15 cellular contexts compared by ENCODE assay signal in genomic region chr5:92962752-92963151, GRCh38.
DNase-seq lines count a peak whose midpoint lies in the region; ATAC-seq and TF ChIP-seq lines count a peak whose summit lies in the region.
"Had no signal": no experiment of that assay in that cellular context is flagged by ENCODE, and none has a peak within 500 bp of the region (broad histone marks: within the 10 kb centered on the region; RNA-seq: fewer than 3 reads in every experiment).

No MANE protein-coding gene starts in this region.

- H3K27ac Mint-ChIP-seq in WTC11 = no peak overlapping the region

- H3K4me3 Mint-ChIP-seq in WTC11 = no peak overlapping the region

- no peak for TF ChIP-seq CTCF in WTC11 (IDR thresholded peaks at IDR 0.05)

- no peaks in the 10 kb centered on the region for H3K36me3 Mint-ChIP-seq in WTC11

- CTCF ChIA-PET in WTC11 (lab: Charles Lee) = no interaction called here

- H3K9me3 Mint-ChIP-seq in WTC11 = no peaks in the 10 kb centered on the region

- no peaks in the 10 kb centered on the region for H3K27me3 Mint-ChIP-seq in WTC11 (ENCODE audit: low read depth)

- ATAC-seq in HG03045 (IDR thresholded peaks at IDR 0.05; ENCODE audit: unreplicated experiment) = no peak
- no peak for ATAC-seq in WTC11
- ATAC-seq: pancreas had no signal

- peaks cover 2% of the 10 kb centered on the region; the same call in 1 of the 2 replicates for H3K4me1 Mint-ChIP-seq in WTC11

- POLR2A ChIA-PET in WTC11 (lab: Charles Lee) = no interaction called here

- DNase-seq in DMS79 (lab: John Stamatoyannopoulos, UW) (peak; percentile 79), NCI-H146 treated with DMSO at 0.1 percent for 48 hours (lab: John Stamatoyannopoulos, UW; ENCODE audit: unreplicated experiment) (peak; percentile 11), NCI-H748 treated with DMSO at 0.1 percent for 48 hours (lab: John Stamatoyannopoulos, UW) (peak; percentile 93), myocyte (ENCODE audit: low read depth) (peak; percentile 17), NOMO-1 (lab: John Stamatoyannopoulos, UW; ENCODE audit: unreplicated experiment in 2 of 2) (no peak), WTC11 (ENCODE audit: low spot score) (no peak)
- DNase-seq: activated CD4-positive, alpha-beta T cell treated with anti-CD3 and anti-CD28 coated beads for 1 hour; activated gamma-delta T cell treated with Interleukin-2 at 50 U/mL for 16 hours; aorta; DND-41; MG63; pancreas; SIG-M5; stimulated activated CD4-positive, alpha-beta T cell treated with anti-CD3 and anti-CD28 coated beads, Interleukin-4, amount 100 ng/mL, for 4 hours had no signal

TF ChIP-seq in WTC11, 78 proteins besides CTCF, POLR2A, EP300 and RAD21:
- no peak for TF ChIP-seq GRHL2 (CRISPR knock-in tag; IDR thresholded peaks at IDR 0.05; ENCODE audit: insufficient replicate concordance, severe bottlenecking)
- no peak for TF ChIP-seq ATF2 (CRISPR knock-in tag; IDR thresholded peaks at IDR 0.05; ENCODE audit: borderline replicate concordance, low read depth)
- TF ChIP-seq USF1 (CRISPR knock-in tag; IDR thresholded peaks at IDR 0.05) = no peak
- TF ChIP-seq KAT7 (CRISPR knock-in tag; IDR thresholded peaks at IDR 0.05; ENCODE audit: borderline replicate concordance) = no peak
- no peak for TF ChIP-seq NR2C2 (CRISPR knock-in tag; IDR thresholded peaks at IDR 0.05)
- no peak for TF ChIP-seq NFYB (CRISPR knock-in tag; conservative IDR thresholded peaks at IDR 0.05; ENCODE audit: low read depth)
- TF ChIP-seq MXD4 (CRISPR knock-in tag; IDR thresholded peaks at IDR 0.05; ENCODE audit: borderline replicate concordance) = no peak
- TF ChIP-seq TP53 (CRISPR knock-in tag; IDR thresholded peaks at IDR 0.05) = no peak

Comparison
In these comparisons a context has a peak if more than half of its experiments do, and no peak if none do; other contexts are left out.
1. DNase-seq: peak in DMS79 (single experiment), NCI-H146 treated with DMSO at 0.1 percent for 48 hours (single experiment), NCI-H748 treated with DMSO at 0.1 percent for 48 hours (single experiment) and myocyte (single experiment); none in NOMO-1 (0 of 2) and WTC11 (single experiment).